Comparison of ENCODE assay signal across 8 cellular contexts in the genomic region with DNA sequence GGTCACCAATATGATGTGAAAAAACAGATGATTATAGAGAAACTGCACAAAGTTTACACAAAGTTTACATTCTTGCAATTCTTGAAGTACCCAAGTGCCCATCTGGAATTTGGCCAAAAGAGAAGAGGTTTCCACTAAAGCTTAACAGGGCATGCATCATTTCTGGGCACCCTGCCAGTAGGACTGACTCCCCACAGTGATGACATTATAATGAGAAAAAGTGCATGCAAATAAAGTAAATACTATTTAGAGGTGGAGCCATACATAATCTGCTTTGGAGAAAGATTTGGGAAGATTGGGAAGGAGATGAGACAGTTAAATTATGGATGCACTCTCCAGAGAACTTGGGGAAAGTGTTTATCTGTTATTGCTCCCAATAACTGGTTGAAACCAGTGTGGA.
A peak's percentile ranks its signal among the peaks of the same experiment; 100 is the strongest.
DNase-seq lines count a peak whose midpoint lies in the region; TF ChIP-seq lines count a peak whose summit lies in the region.

No MANE protein-coding gene starts in this region.

- H3K36me3 ChIP-seq in Peyer's patch (no peaks in the 10 kb centered on the region), prostate gland (no peaks in the 10 kb centered on the region)

- no peak for TF ChIP-seq POLR2A in Peyer's patch (IDR thresholded peaks at IDR 0.05)
- no peak for TF ChIP-seq POLR2A in prostate gland (IDR thresholded peaks at IDR 0.05)

- H3K9me3 ChIP-seq in Peyer's patch (no peaks in the 10 kb centered on the region), prostate gland (no peaks in the 10 kb centered on the region)

- H3K36me3 Mint-ChIP-seq in activated naive CD4-positive, alpha-beta T cell treated with anti-CD3 and anti-CD28 coated beads, Interleukin-2, amount 10 ng/mL, durations not matched to agents 7 days and 5 days: no peaks in the 10 kb centered on the region

- no peak overlapping the region for H3K4me3 Mint-ChIP-seq in activated naive CD4-positive, alpha-beta T cell treated with anti-CD3 and anti-CD28 coated beads, Interleukin-2, amount 10 ng/mL, durations not matched to agents 7 days and 5 days

- H3K4me3 ChIP-seq in Peyer's patch (no peak overlapping the region), prostate gland (no peak overlapping the region)

- H3K27me3 Mint-ChIP-seq in activated naive CD4-positive, alpha-beta T cell treated with anti-CD3 and anti-CD28 coated beads, Interleukin-2, amount 10 ng/mL, durations not matched to agents 7 days and 5 days: no peaks in the 10 kb centered on the region

- H3K27ac ChIP-seq in Peyer's patch: no peak overlapping the region
- H3K27ac ChIP-seq in prostate gland: no peak overlapping the region

- CTCF ChIA-PET in activated naive CD4-positive, alpha-beta T cell treated with anti-CD3 and anti-CD28 coated beads, Interleukin-2, amount 10 ng/mL, durations not matched to agents 7 days and 5 days (lab: Charles Lee): no interaction called here

- no peaks in the 10 kb centered on the region for H3K9me3 Mint-ChIP-seq in activated naive CD4-positive, alpha-beta T cell treated with anti-CD3 and anti-CD28 coated beads, Interleukin-2, amount 10 ng/mL, durations not matched to agents 7 days and 5 days

- no peaks in the 10 kb centered on the region for H3K4me1 Mint-ChIP-seq in activated naive CD4-positive, alpha-beta T cell treated with anti-CD3 and anti-CD28 coated beads, Interleukin-2, amount 10 ng/mL, durations not matched to agents 7 days and 5 days

- no peak for TF ChIP-seq CTCF in Peyer's patch (IDR thresholded peaks at IDR 0.05)
- no peak for TF ChIP-seq CTCF in prostate gland (IDR thresholded peaks at IDR 0.05)

- H3K27ac Mint-ChIP-seq in activated naive CD4-positive, alpha-beta T cell treated with anti-CD3 and anti-CD28 coated beads, Interleukin-2, amount 10 ng/mL, durations not matched to agents 7 days and 5 days: no peak overlapping the region

- H3K4me1 ChIP-seq in Peyer's patch (no peaks in the 10 kb centered on the region), prostate gland (replicated peaks) (no peaks in the 10 kb centered on the region)

- peak; percentile 2 for DNase-seq in stimulated activated CD4-positive, alpha-beta T cell treated with anti-CD3 and anti-CD28 coated beads, Interleukin-1b, Interleukin-23, amount 100 ng/mL, for 48 hours
- no peak for DNase-seq in stimulated activated CD4-positive, alpha-beta T cell treated with anti-CD3 and anti-CD28 coated beads, Interleukin-4, amount 100 ng/mL, for 24 hours
- DNase-seq in NCI-H524 (lab: John Stamatoyannopoulos, UW) (peak; percentile 76 to 82), dermis blood vessel endothelial cell (peak; percentile 87), Peyer's patch (no peak), posterior cingulate gyrus (no peak), prostate gland (ENCODE audit: low spot score) (no peak)
- no peak for DNase-seq in activated naive CD4-positive, alpha-beta T cell treated with anti-CD3 and anti-CD28 coated beads, Interleukin-2, amount 10 ng/mL, durations not matched to agents 7 days and 5 days

- intact Hi-C loops in posterior cingulate gyrus (cut with DNase I) (no loop called here), prostate gland (cut with DNase I) (no loop called here)

- H3K27me3 ChIP-seq in Peyer's patch (no peaks in the 10 kb centered on the region), prostate gland (replicated peaks; ENCODE audit: insufficient read depth) (no peaks in the 10 kb centered on the region)

Comparison
In these comparisons a context has a peak if more than half of its experiments do, and no peak if none do; other contexts are left out.
1. DNase-seq: peak in stimulated activated CD4-positive, alpha-beta T cell treated with anti-CD3 and anti-CD28 coated beads, Interleukin-1b, Interleukin-23, amount 100 ng/mL, for 48 hours (single experiment), NCI-H524 (2 of 2) and dermis blood vessel endothelial cell (single experiment); none in stimulated activated CD4-positive, alpha-beta T cell treated with anti-CD3 and anti-CD28 coated beads, Interleukin-4, amount 100 ng/mL, for 24 hours (single experiment), Peyer's patch (0 of 3), activated naive CD4-positive, alpha-beta T cell treated with anti-CD3 and anti-CD28 coated beads, Interleukin-2, amount 10 ng/mL, durations not matched to agents 7 days and 5 days (single experiment), posterior cingulate gyrus (0 of 10) and prostate gland (single experiment).